In the genomic region with DNA sequence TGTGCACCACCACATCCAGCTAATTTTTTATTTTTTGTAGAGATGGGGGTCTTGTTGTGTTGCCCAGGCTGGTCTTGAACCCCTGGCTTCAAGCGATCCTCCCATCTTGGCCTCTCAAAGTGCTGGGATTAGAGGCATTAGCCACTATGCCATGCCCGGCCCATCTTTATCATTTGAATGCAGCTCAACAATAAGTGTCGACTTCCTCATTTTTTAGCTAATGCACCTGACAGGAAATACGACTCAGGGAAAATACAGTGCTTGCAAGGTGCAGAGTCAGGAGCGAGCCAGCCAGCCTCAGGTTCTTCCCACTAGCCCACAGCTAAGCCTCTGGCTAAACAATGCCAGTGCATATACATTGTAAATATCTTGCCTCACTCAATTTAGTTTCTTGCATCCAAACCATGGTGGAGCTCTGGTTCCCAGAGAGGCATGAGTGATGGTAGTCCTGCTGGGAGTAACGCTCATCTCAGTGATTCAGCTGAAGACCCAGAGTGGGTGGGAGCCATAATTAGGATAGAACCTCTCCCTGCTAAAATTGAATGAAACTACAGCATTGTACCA, we compare ENCODE assay signal across 9 cellular contexts.
A peak's percentile ranks its signal among the peaks of the same experiment; 100 is the strongest.
DNase-seq lines count a peak whose midpoint lies in the region; ATAC-seq, FAIRE-seq and TF ChIP-seq lines count a peak whose summit lies in the region.
"Had no signal": no experiment of that assay in that cellular context is flagged by ENCODE, and none has a peak within 500 bp of the region (broad histone marks: within the 10 kb centered on the region; RNA-seq: fewer than 3 reads in every experiment).

No MANE protein-coding gene starts in this region.

- POLR2A ChIA-PET in HCT116 (lab: Charles Lee), result interaction anchor here (0.8 to 2.1 kb wide), 9 partner anchors 9 to 288 kb away, joined by 3 to 10 read pairs (median 5); no protein-coding TSS in a partner anchor
- POLR2A ChIA-PET in OCI-LY7 (lab: Charles Lee), result interaction anchor here (0.6 to 5.2 kb wide), 31 partner anchors 11 to 337 kb away, joined by 3 to 44 read pairs (median 5); partner anchors contain the start of gene TGIF1
- POLR2A ChIA-PET in endothelial cell of umbilical vein (lab: Charles Lee), result no interaction called here

- H3K9ac ChIP-seq in HCT116 (ENCODE audit: low read length) (no peak overlapping the region), endothelial cell of umbilical vein (replicated peaks; ENCODE audit: extremely low read depth, insufficient read depth, low read length) (no peak overlapping the region)

- TF ChIP-seq CTCF in HCT116 (IDR thresholded peaks at IDR 0.05 in 2 of 3, conservative IDR thresholded peaks at IDR 0.05 in 1 of 3; ENCODE audit: borderline replicate concordance in 1 of 3, insufficient read depth in 1 of 3, low read depth in 2 of 3, low read length in 2 of 3) (no peak), OCI-LY7 (conservative IDR thresholded peaks at IDR 0.05; ENCODE audit: low read length) (no peak), endothelial cell of umbilical vein (IDR thresholded peaks at IDR 0.05; ENCODE audit: extremely low read depth in 1 of 2, insufficient read depth in 1 of 2, low read depth in 1 of 2, low read length in 2 of 2) (no peak), lower lobe of right lung (IDR thresholded peaks at IDR 0.05) (no peak)

- dilution Hi-C loops in endothelial cell of umbilical vein (cut with MboI; ENCODE audit: extremely low pct_ligation_motif_present, low sequenced_read_pairs), result no loop called here

- CTCF ChIA-PET in HCT116 (lab: Charles Lee), result interaction anchor here (1.0 to 2.4 kb wide), 11 partner anchors 9 to 303 kb away, joined by 3 to 29 read pairs (median 6); no protein-coding TSS in a partner anchor
- CTCF ChIA-PET in OCI-LY7 (lab: Charles Lee; ENCODE audit: unreplicated experiment), result interaction anchor here (0.7 to 1.6 kb wide), 5 partner anchors 10 to 288 kb away, joined by 3 to 12 read pairs (median 3); no protein-coding TSS in a partner anchor
- CTCF ChIA-PET in endothelial cell of umbilical vein (lab: Charles Lee), result interaction anchor here (0.7 to 3.7 kb wide), 39 partner anchors 8 to 410 kb away, joined by 3 to 61 read pairs (median 6); no protein-coding TSS in a partner anchor

- H3K4me3 ChIP-seq in HCT116 (replicated peaks in 1 of 2; ENCODE audit: low read depth in 1 of 2, low read length in 2 of 2) (no peak overlapping the region), OCI-LY7 (ENCODE audit: low read depth, low read length, poor library complexity, severe bottlenecking) (peak overlapping the region; percentile 39), endothelial cell of umbilical vein (replicated peaks in 1 of 3; ENCODE audit: insufficient read depth in 1 of 3, low read depth in 1 of 3, low read length in 3 of 3) (no peak overlapping the region), small intestine (ENCODE audit: low read depth in 1 of 2, low read length in 2 of 2) (no peak overlapping the region), lower lobe of right lung (no peak overlapping the region)

- H3K9me3 ChIP-seq in HCT116 (ENCODE audit: control insufficient read depth in 1 of 2, insufficient read depth in 1 of 2, low read depth in 1 of 2, low read length in 2 of 2) (no peaks in the 10 kb centered on the region), OCI-LY7 (ENCODE audit: low read length) (peaks cover 9% of the 10 kb centered on the region; the same call in 1 of the 2 replicates), endothelial cell of umbilical vein (replicated peaks; ENCODE audit: control insufficient read depth, insufficient read depth, low read length) (no peaks in the 10 kb centered on the region), small intestine (ENCODE audit: control insufficient read depth, low read depth) (no peaks in the 10 kb centered on the region), lower lobe of right lung (no peaks in the 10 kb centered on the region)

- no peak for ATAC-seq in HCT116
- ATAC-seq in stimulated activated memory B cell treated with anti-CD40 and anti-IgM and Interleukin-4, amounts not matched to agents 10 μg/mL and 1 μg/mL and 100 μg/mL, for 72 hours, result peak; percentile 49
- no peak for ATAC-seq in lower lobe of right lung

- H3K9me1 ChIP-seq in endothelial cell of umbilical vein (replicated peaks; ENCODE audit: control insufficient read depth, extremely low read depth, insufficient read depth, low read length), result no peaks in the 10 kb centered on the region

- no peaks in the 10 kb centered on the region for H3K79me2 ChIP-seq in HCT116 (ENCODE audit: insufficient read depth, low read length)
- no peaks in the 10 kb centered on the region for H3K79me2 ChIP-seq in OCI-LY7 (ENCODE audit: insufficient read depth, low read depth, low read length)
- no peaks in the 10 kb centered on the region for H3K79me2 ChIP-seq in endothelial cell of umbilical vein (ENCODE audit: control insufficient read depth, insufficient read depth, low read length)

- H3K9me2 ChIP-seq in HCT116 (ENCODE audit: insufficient read depth) (no peaks in the 10 kb centered on the region), OCI-LY7 (ENCODE audit: insufficient read depth, low read length) (no peaks in the 10 kb centered on the region)

- H3K27me3 ChIP-seq in HCT116 (ENCODE audit: insufficient read depth, low read length) (no peaks in the 10 kb centered on the region), endothelial cell of umbilical vein (ENCODE audit: control insufficient read depth in 2 of 2, insufficient read depth in 2 of 2, low read length in 2 of 2) (no peaks in the 10 kb centered on the region), small intestine (ENCODE audit: control insufficient read depth in 2 of 2, insufficient read depth in 2 of 2, low read length in 2 of 2) (no peaks in the 10 kb centered on the region), lower lobe of right lung (ENCODE audit: low read depth) (no peaks in the 10 kb centered on the region)

- H3K36me3 Mint-ChIP-seq in stimulated activated memory B cell treated with anti-CD40 and anti-IgM and Interleukin-4, amounts not matched to agents 10 μg/mL and 1 μg/mL and 100 μg/mL, for 72 hours, result no peaks in the 10 kb centered on the region

- TF ChIP-seq RAD21 in HCT116 (IDR thresholded peaks at IDR 0.05; ENCODE audit: low read depth), result no peak

- 57 to 58% (median 58%) methylated on average over 6 of the region's 6 CpGs for WGBS in small intestine, 3 donors

- RAD21 ChIA-PET in HCT116 (lab: Charles Lee; ENCODE audit: low non-redundant PET in 1 of 2, low total read pairs in 2 of 2, uncharacterized antibody in 2 of 2, unreplicated experiment in 2 of 2), result interaction anchor here in 1 of 2 experiments (0.6 to 0.9 kb wide), 2 partner anchors 206 to 303 kb away, joined by 3 read pairs; no protein-coding TSS in a partner anchor

- H3K4me2 ChIP-seq in HCT116 (ENCODE audit: low read length), result peak overlapping the region; percentile 26
- peak overlapping the region; percentile 85 for H3K4me2 ChIP-seq in OCI-LY7 (ENCODE audit: low read length)
- H3K4me2 ChIP-seq in endothelial cell of umbilical vein (ENCODE audit: insufficient read depth, low read length), result no peak overlapping the region

- peak overlapping the region; percentile 76 for H3K27ac Mint-ChIP-seq in stimulated activated memory B cell treated with anti-CD40 and anti-IgM and Interleukin-4, amounts not matched to agents 10 μg/mL and 1 μg/mL and 100 μg/mL, for 72 hours
- H3K27ac Mint-ChIP-seq: activated CD8-positive, alpha-beta T cell treated with anti-CD3 and anti-CD28 coated beads, Interleukin-2, amount 10 ng/mL, durations not matched to agents 7 days and 5 days; activated naive CD4-positive, alpha-beta T cell treated with anti-CD3 and anti-CD28 coated beads for 36 hours had no signal

- FAIRE-seq in endothelial cell of umbilical vein (lab: Jason Lieb, UNC) (peak; percentile 65), small intestine (lab: Jason Lieb, UNC) (no peak)

- H2AFZ ChIP-seq in HCT116 (ENCODE audit: low read depth, low read length, poor library complexity, severe bottlenecking), result peak overlapping the region; percentile 47
- H2AFZ ChIP-seq in OCI-LY7 (ENCODE audit: low read length), result peak overlapping the region; percentile 64; the same call in 1 of the 2 replicates
- H2AFZ ChIP-seq in endothelial cell of umbilical vein (ENCODE audit: low read depth, low read length), result no peak overlapping the region

- peaks cover 50% of the 10 kb centered on the region for H3K4me1 Mint-ChIP-seq in stimulated activated memory B cell treated with anti-CD40 and anti-IgM and Interleukin-4, amounts not matched to agents 10 μg/mL and 1 μg/mL and 100 μg/mL, for 72 hours

- peaks cover 33 to 49% of the 10 kb centered on the region in 2 experiments for H3K4me1 ChIP-seq in HCT116 (ENCODE audit: control insufficient read depth in 1 of 2, insufficient read depth in 2 of 2, low read length in 2 of 2)
- peaks cover 65% of the 10 kb centered on the region for H3K4me1 ChIP-seq in OCI-LY7 (ENCODE audit: insufficient read depth, low read length, poor library complexity, severe bottlenecking)
- peaks cover 4% of the 10 kb centered on the region for H3K4me1 ChIP-seq in endothelial cell of umbilical vein (ENCODE audit: control insufficient read depth, extremely low read depth, insufficient read depth, low read length)
- peaks cover 0 to 4% of the 10 kb centered on the region in 2 donors for H3K4me1 ChIP-seq in small intestine (ENCODE audit: control insufficient read depth in 2 of 2, insufficient read depth in 1 of 2, low read depth in 1 of 2, low read length in 1 of 2)
- H3K4me1 ChIP-seq in lower lobe of right lung, result no peaks in the 10 kb centered on the region

- no peaks in the 10 kb centered on the region for H3K9me3 Mint-ChIP-seq in stimulated activated memory B cell treated with anti-CD40 and anti-IgM and Interleukin-4, amounts not matched to agents 10 μg/mL and 1 μg/mL and 100 μg/mL, for 72 hours
- H3K9me3 Mint-ChIP-seq: activated naive CD4-positive, alpha-beta T cell treated with anti-CD3 and anti-CD28 coated beads for 36 hours had no signal

- no peak for DNase-seq in HCT116 (ENCODE audit: low read depth, low spot score)
- peak; percentile 91 for DNase-seq in OCI-LY7 (ENCODE audit: low spot score)
- peak; percentile 27 for DNase-seq in endothelial cell of umbilical vein (ENCODE audit: low read depth, low spot score)
- DNase-seq in HPDE6-E6E7 (ENCODE audit: extremely low spot score), result no peak
- DNase-seq in small intestine, result no peak
- no peak for DNase-seq in lower lobe of right lung

- no peaks in the 10 kb centered on the region for H3K27me3 Mint-ChIP-seq in stimulated activated memory B cell treated with anti-CD40 and anti-IgM and Interleukin-4, amounts not matched to agents 10 μg/mL and 1 μg/mL and 100 μg/mL, for 72 hours

- intact Hi-C loops in HCT116 (cut with micrococcal nuclease), result loop anchor here (2.0 to 5.0 kb wide), 3 partner anchors 53 to 304 kb away; no protein-coding TSS in a partner anchor
- intact Hi-C loops in OCI-LY7 (cut with micrococcal nuclease; ENCODE audit: unreplicated experiment), result loop anchor here (1.0 to 10.0 kb wide), 5 partner anchors 86 to 628 kb away; no protein-coding TSS in a partner anchor
- intact Hi-C loops in endothelial cell of umbilical vein (cut with micrococcal nuclease), result loop anchor here (1.0 to 2.0 kb wide), 3 partner anchors 131 to 304 kb away; no protein-coding TSS in a partner anchor
- intact Hi-C loops in lower lobe of right lung (cut with DNase I), result loop anchor here (10.0 kb wide), 1 partner anchor 130 kb away; the partner anchor contains the start of gene TGIF1

- TF ChIP-seq POLR2A in HCT116 (IDR thresholded peaks at IDR 0.05; ENCODE audit: borderline replicate concordance, extremely low read depth, insufficient read depth, insufficient read length), result no peak
- no peak for TF ChIP-seq POLR2A in endothelial cell of umbilical vein (IDR thresholded peaks at IDR 0.05; ENCODE audit: low read depth, low read length)

- H3K36me3 ChIP-seq in HCT116 (ENCODE audit: control insufficient read depth in 1 of 2, insufficient read depth in 2 of 2, low read length in 2 of 2) (no peaks in the 10 kb centered on the region), OCI-LY7 (ENCODE audit: insufficient read depth, low read length) (no peaks in the 10 kb centered on the region), endothelial cell of umbilical vein (ENCODE audit: control insufficient read depth in 2 of 2, extremely low read depth in 1 of 2, insufficient read depth in 2 of 2, low read length in 2 of 2) (no peaks in the 10 kb centered on the region), small intestine (ENCODE audit: control insufficient read depth in 2 of 2, insufficient read depth in 2 of 2, low read length in 2 of 2) (no peaks in the 10 kb centered on the region), lower lobe of right lung (no peaks in the 10 kb centered on the region)

- H3K27ac ChIP-seq in HCT116 (ENCODE audit: low read depth, low read length) (no peak overlapping the region), OCI-LY7 (ENCODE audit: low read depth, low read length, poor library complexity, severe bottlenecking) (peak overlapping the region; percentile 99), endothelial cell of umbilical vein (ENCODE audit: insufficient read depth, low read depth, low read length) (no peak overlapping the region), small intestine (ENCODE audit: low read depth in 1 of 2, low read length in 1 of 2) (peak overlapping the region in 1 of 2 donors; percentile 6), lower lobe of right lung (no peak overlapping the region)

- BruUV-seq in HCT116 (replicated peaks; lab: Mats Ljungman, UMichigan), result no TSS peak
- BruUV-seq in OCI-LY7 (replicated peaks; lab: Mats Ljungman, UMichigan), result no TSS peak
- BruUV-seq in endothelial cell of umbilical vein (replicated peaks; lab: Mats Ljungman, UMichigan), result no TSS peak

- H4K20me1 ChIP-seq in HCT116 (ENCODE audit: insufficient read depth), result no peaks in the 10 kb centered on the region
- H4K20me1 ChIP-seq in OCI-LY7 (ENCODE audit: insufficient read depth, low read length), result no peaks in the 10 kb centered on the region
- no peaks in the 10 kb centered on the region for H4K20me1 ChIP-seq in endothelial cell of umbilical vein (replicated peaks; ENCODE audit: control insufficient read depth, extremely low read depth, insufficient read depth, low read length)

- H3K4me3 Mint-ChIP-seq in stimulated activated memory B cell treated with anti-CD40 and anti-IgM and Interleukin-4, amounts not matched to agents 10 μg/mL and 1 μg/mL and 100 μg/mL, for 72 hours, result no peak overlapping the region
- H3K4me3 Mint-ChIP-seq: activated CD8-positive, alpha-beta T cell treated with anti-CD3 and anti-CD28 coated beads, Interleukin-2, amount 10 ng/mL, durations not matched to agents 7 days and 5 days; activated naive CD4-positive, alpha-beta T cell treated with anti-CD3 and anti-CD28 coated beads for 36 hours had no signal

Comparison
In these comparisons a context has a peak if more than half of its experiments do, and no peak if none do; other contexts are left out.
1. DNase-seq: peak in OCI-LY7 (single experiment) and endothelial cell of umbilical vein (single experiment); none in HCT116 (single experiment), HPDE6-E6E7 (single experiment), small intestine (single experiment) and lower lobe of right lung (single experiment).